In the genomic region with DNA sequence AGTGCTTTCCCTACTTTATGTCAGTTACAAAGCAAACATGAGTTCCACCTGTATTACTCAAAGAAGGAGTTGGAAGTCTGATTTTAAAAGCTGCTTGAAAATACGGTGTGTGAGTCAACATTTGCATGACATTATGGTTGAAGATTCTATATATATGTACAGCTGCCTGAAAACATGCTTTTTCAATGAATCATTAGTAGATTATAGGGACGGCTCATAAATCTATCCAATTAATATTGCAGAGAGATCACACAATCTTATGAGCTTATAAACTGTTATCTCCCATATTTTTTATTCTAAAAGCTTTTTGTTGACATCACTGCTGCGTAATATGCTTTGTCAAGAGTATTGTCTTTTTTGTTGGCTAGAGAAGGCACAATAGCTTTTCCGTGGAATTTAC, we compare ENCODE assay signal across 31 cellular contexts.
A peak's percentile ranks its signal among the peaks of the same experiment; 100 is the strongest.
DNase-seq lines count a peak whose midpoint lies in the region; ATAC-seq and TF ChIP-seq lines count a peak whose summit lies in the region.
"Had no signal": no experiment of that assay in that cellular context is flagged by ENCODE, and none has a peak within 500 bp of the region (broad histone marks: within the 10 kb centered on the region; RNA-seq: fewer than 3 reads in every experiment).

No MANE protein-coding gene starts in this region.

- H3K36me3 ChIP-seq in RWPE2 (ENCODE audit: low read depth) (no peaks in the 10 kb centered on the region), smooth muscle cell (ENCODE audit: low read depth) (no peaks in the 10 kb centered on the region)
- H3K36me3 ChIP-seq: esophagus muscularis mucosa, gastrocnemius medialis, left lung had no signal

- POLR2A ChIA-PET in naive thymus-derived CD8-positive, alpha-beta T cell (lab: Charles Lee), result no interaction called here

- H3K27ac ChIP-seq in RWPE2 (ENCODE audit: poor library complexity, severe bottlenecking) (peak overlapping the region; percentile 8), smooth muscle cell (ENCODE audit: low read depth) (peak overlapping the region; percentile 17)
- H3K27ac ChIP-seq: body of pancreas, esophagus muscularis mucosa, gastrocnemius medialis, HL-60, left lung had no signal

- H3K4me1 Mint-ChIP-seq in activated naive CD4-positive, alpha-beta T cell treated with anti-CD3 and anti-CD28 coated beads for 36 hours (ENCODE audit: low read depth), result no peaks in the 10 kb centered on the region
- H3K4me1 Mint-ChIP-seq in naive thymus-derived CD8-positive, alpha-beta T cell, result no peaks in the 10 kb centered on the region
- H3K4me1 Mint-ChIP-seq: activated CD4-positive, alpha-beta memory T cell treated with anti-CD3 and anti-CD28 coated beads, Interleukin-2, amount 10 ng/mL, durations not matched to agents 7 days and 5 days; GM23338; IgD-negative memory B cell; immature natural killer cell; naive thymus-derived CD4-positive, alpha-beta T cell; stimulated activated naive B cell treated with anti-CD40 and anti-IgM and Interleukin-4, amounts not matched to agents 10 μg/mL and 1 μg/mL and 100 μg/mL, for 72 hours; T-cell had no signal

- WGBS in smooth muscle cell (ENCODE audit: low lambda C conversion rate), result 53% methylated on average over 4 of the region's 4 CpGs

- no peak overlapping the region for H2AFZ ChIP-seq in smooth muscle cell (ENCODE audit: low read depth)
- H2AFZ ChIP-seq: GM23338 had no signal

- no peaks in the 10 kb centered on the region for H3F3A ChIP-seq in smooth muscle cell (ENCODE audit: low read depth)

- peak overlapping the region; percentile 10 for H3K4me2 ChIP-seq in smooth muscle cell
- H3K4me2 ChIP-seq: GM23338 had no signal

- H4K20me1 ChIP-seq in smooth muscle cell (ENCODE audit: low read depth), result no peaks in the 10 kb centered on the region

- H3K27me3 ChIP-seq in RWPE2 (ENCODE audit: insufficient read depth, poor library complexity, severe bottlenecking) (no peaks in the 10 kb centered on the region), smooth muscle cell (ENCODE audit: low read depth) (no peaks in the 10 kb centered on the region)
- H3K27me3 ChIP-seq: body of pancreas, esophagus muscularis mucosa, gastrocnemius medialis, left lung had no signal

- H3K4me1 ChIP-seq in RWPE2 (ENCODE audit: insufficient read depth, poor library complexity, severe bottlenecking), result no peaks in the 10 kb centered on the region
- no peaks in the 10 kb centered on the region for H3K4me1 ChIP-seq in smooth muscle cell (ENCODE audit: low read depth)
- H3K4me1 ChIP-seq: body of pancreas, esophagus muscularis mucosa, gastrocnemius medialis, left lung had no signal

- no peak overlapping the region for H3K4me3 Mint-ChIP-seq in activated naive CD4-positive, alpha-beta T cell treated with anti-CD3 and anti-CD28 coated beads for 36 hours
- H3K4me3 Mint-ChIP-seq in naive thymus-derived CD8-positive, alpha-beta T cell, result no peak overlapping the region
- H3K4me3 Mint-ChIP-seq: activated CD4-positive, alpha-beta memory T cell treated with anti-CD3 and anti-CD28 coated beads, Interleukin-2, amount 10 ng/mL, durations not matched to agents 7 days and 5 days; CD4-positive, alpha-beta T cell; GM23338; IgD-negative memory B cell; immature natural killer cell; naive thymus-derived CD4-positive, alpha-beta T cell; stimulated activated naive B cell treated with anti-CD40 and anti-IgM and Interleukin-4, amounts not matched to agents 10 μg/mL and 1 μg/mL and 100 μg/mL, for 72 hours; T-cell had no signal

- TF ChIP-seq CTCF in RWPE2 (IDR thresholded peaks at IDR 0.05; ENCODE audit: poor library complexity, severe bottlenecking), result no peak
- no peak for TF ChIP-seq CTCF in choroid plexus epithelial cell (conservative IDR thresholded peaks at IDR 0.05; ENCODE audit: low read depth, low read length)
- no peak for TF ChIP-seq CTCF in smooth muscle cell (IDR thresholded peaks at IDR 0.05; ENCODE audit: borderline replicate concordance, insufficient read depth, poor library complexity, severe bottlenecking)

- H3K9me3 Mint-ChIP-seq in activated naive CD4-positive, alpha-beta T cell treated with anti-CD3 and anti-CD28 coated beads for 36 hours, result peaks cover 7% of the 10 kb centered on the region
- no peaks in the 10 kb centered on the region for H3K9me3 Mint-ChIP-seq in naive thymus-derived CD8-positive, alpha-beta T cell
- H3K9me3 Mint-ChIP-seq: activated CD4-positive, alpha-beta memory T cell treated with anti-CD3 and anti-CD28 coated beads, Interleukin-2, amount 10 ng/mL, durations not matched to agents 7 days and 5 days; CD4-positive, alpha-beta T cell; IgD-negative memory B cell; naive thymus-derived CD4-positive, alpha-beta T cell; stimulated activated naive B cell treated with anti-CD40 and anti-IgM and Interleukin-4, amounts not matched to agents 10 μg/mL and 1 μg/mL and 100 μg/mL, for 72 hours had no signal

- DNase-seq in HT-29 (ENCODE audit: low spot score) (peak; percentile 50), RWPE2 (ENCODE audit: low spot score) (no peak), choroid plexus epithelial cell (ENCODE audit: low read depth) (peak; percentile 19), smooth muscle cell (lab: John Stamatoyannopoulos, UW; ENCODE audit: unreplicated experiment) (no peak)
- DNase-seq in activated naive CD4-positive, alpha-beta T cell treated with anti-CD3 and anti-CD28 coated beads for 36 hours, result no peak
- DNase-seq in naive thymus-derived CD8-positive, alpha-beta T cell, result no peak
- DNase-seq: activated CD4-positive, alpha-beta memory T cell treated with anti-CD3 and anti-CD28 coated beads, Interleukin-2, amount 10 ng/mL, durations not matched to agents 7 days and 5 days; activated effector memory CD4-positive, alpha-beta T cell treated with Interleukin-2 at 50 U/mL for 16 hours; body of pancreas; CD4-positive, alpha-beta T cell; effector CD8-positive, alpha-beta T cell; gastrocnemius medialis; GF-D8; hippocampal formation; immature natural killer cell; left lung; naive thymus-derived CD4-positive, alpha-beta T cell; NCI-H2081; NCI-H345; NCI-H748 treated with DMSO at 0.1 percent for 48 hours; right cardiac atrium; stimulated activated CD4-positive, alpha-beta T cell treated with anti-CD3 and anti-CD28 coated beads, Interleukin-12 subunit alpha, Interleukin-12 subunit beta, amount 100 ng/mL, for 4 hours; stimulated activated CD4-positive, alpha-beta T cell treated with anti-CD3 and anti-CD28 coated beads, Interleukin-4, amount 100 ng/mL, for 24 hours; stimulated activated naive B cell treated with anti-CD40 and anti-IgM and Interleukin-4, amounts not matched to agents 10 μg/mL and 1 μg/mL and 100 μg/mL, for 72 hours; T-cell had no signal

- no peaks in the 10 kb centered on the region for H3K36me3 Mint-ChIP-seq in activated naive CD4-positive, alpha-beta T cell treated with anti-CD3 and anti-CD28 coated beads for 36 hours (ENCODE audit: low read depth)
- no peaks in the 10 kb centered on the region for H3K36me3 Mint-ChIP-seq in naive thymus-derived CD8-positive, alpha-beta T cell
- H3K36me3 Mint-ChIP-seq: IgD-negative memory B cell; immature natural killer cell; naive thymus-derived CD4-positive, alpha-beta T cell; stimulated activated naive B cell treated with anti-CD40 and anti-IgM and Interleukin-4, amounts not matched to agents 10 μg/mL and 1 μg/mL and 100 μg/mL, for 72 hours; T-cell had no signal

- intact Hi-C loops in activated naive CD4-positive, alpha-beta T cell treated with anti-CD3 and anti-CD28 coated beads for 36 hours (cut with micrococcal nuclease), result no loop called here

- no peak overlapping the region for H3K27ac Mint-ChIP-seq in activated naive CD4-positive, alpha-beta T cell treated with anti-CD3 and anti-CD28 coated beads for 36 hours
- no peak overlapping the region for H3K27ac Mint-ChIP-seq in naive thymus-derived CD8-positive, alpha-beta T cell
- H3K27ac Mint-ChIP-seq: activated CD4-positive, alpha-beta memory T cell treated with anti-CD3 and anti-CD28 coated beads, Interleukin-2, amount 10 ng/mL, durations not matched to agents 7 days and 5 days; CD4-positive, alpha-beta T cell; GM23338; IgD-negative memory B cell; immature natural killer cell; naive thymus-derived CD4-positive, alpha-beta T cell; stimulated activated naive B cell treated with anti-CD40 and anti-IgM and Interleukin-4, amounts not matched to agents 10 μg/mL and 1 μg/mL and 100 μg/mL, for 72 hours; T-cell had no signal

- ATAC-seq in RWPE2 (ENCODE audit: low read depth) (peak; percentile 92), GM19351 (IDR thresholded peaks at IDR 0.05; ENCODE audit: unreplicated experiment) (no peak)
- no peak for ATAC-seq in naive thymus-derived CD8-positive, alpha-beta T cell
- ATAC-seq: activated CD4-positive, CD25-positive, alpha-beta regulatory T cell treated with anti-CD3 and anti-CD28 coated beads, Interleukin-2, amount 50 U/mL, for 24 hours; body of pancreas; gastrocnemius medialis; GM23338; left lung; naive thymus-derived CD4-positive, alpha-beta T cell; right cardiac atrium; stimulated activated naive B cell treated with anti-CD40 and anti-IgM and Interleukin-4, amounts not matched to agents 10 μg/mL and 1 μg/mL and 100 μg/mL, for 72 hours; T-cell had no signal

- H3K9ac ChIP-seq in smooth muscle cell (ENCODE audit: low read depth), result no peak overlapping the region

- H3K9me3 ChIP-seq in RWPE2 (ENCODE audit: severe bottlenecking) (no peaks in the 10 kb centered on the region), smooth muscle cell (replicated peaks; ENCODE audit: low read depth) (no peaks in the 10 kb centered on the region)
- H3K9me3 ChIP-seq: body of pancreas, esophagus muscularis mucosa, gastrocnemius medialis, left lung had no signal

- CTCF ChIA-PET in activated naive CD4-positive, alpha-beta T cell treated with anti-CD3 and anti-CD28 coated beads for 36 hours (lab: Charles Lee), result interaction anchor here (0.5 to 0.6 kb wide), 2 partner anchors 129 to 630 kb away, joined by 3 to 5 read pairs; no protein-coding TSS in a partner anchor

- H3K79me2 ChIP-seq in smooth muscle cell (ENCODE audit: low read depth), result no peaks in the 10 kb centered on the region

- H3K27me3 Mint-ChIP-seq in activated naive CD4-positive, alpha-beta T cell treated with anti-CD3 and anti-CD28 coated beads for 36 hours (ENCODE audit: low read depth), result no peaks in the 10 kb centered on the region
- peaks cover 0 to 2% (median 0%) of the 10 kb centered on the region in 5 donors for H3K27me3 Mint-ChIP-seq in naive thymus-derived CD8-positive, alpha-beta T cell
- H3K27me3 Mint-ChIP-seq: activated CD4-positive, alpha-beta memory T cell treated with anti-CD3 and anti-CD28 coated beads, Interleukin-2, amount 10 ng/mL, durations not matched to agents 7 days and 5 days; CD4-positive, alpha-beta T cell; IgD-negative memory B cell; naive thymus-derived CD4-positive, alpha-beta T cell; stimulated activated naive B cell treated with anti-CD40 and anti-IgM and Interleukin-4, amounts not matched to agents 10 μg/mL and 1 μg/mL and 100 μg/mL, for 72 hours; T-cell had no signal

- H3K4me3 ChIP-seq in RWPE2 (ENCODE audit: severe bottlenecking) (no peak overlapping the region), choroid plexus epithelial cell (ENCODE audit: low read depth, low read length) (no peak overlapping the region), smooth muscle cell (no peak overlapping the region)
- H3K4me3 ChIP-seq: body of pancreas, esophagus muscularis mucosa, gastrocnemius medialis, GM23338, left lung had no signal

Comparison
In these comparisons a context has a peak if more than half of its experiments do, and no peak if none do; other contexts are left out.
1. DNase-seq: peak in HT-29 (single experiment) and choroid plexus epithelial cell (single experiment); none in RWPE2 (single experiment), smooth muscle cell (single experiment), activated naive CD4-positive, alpha-beta T cell treated with anti-CD3 and anti-CD28 coated beads for 36 hours (single experiment) and naive thymus-derived CD8-positive, alpha-beta T cell (0 of 10).